ENCODE assay signal across 26 cellular contexts in the genomic region with DNA sequence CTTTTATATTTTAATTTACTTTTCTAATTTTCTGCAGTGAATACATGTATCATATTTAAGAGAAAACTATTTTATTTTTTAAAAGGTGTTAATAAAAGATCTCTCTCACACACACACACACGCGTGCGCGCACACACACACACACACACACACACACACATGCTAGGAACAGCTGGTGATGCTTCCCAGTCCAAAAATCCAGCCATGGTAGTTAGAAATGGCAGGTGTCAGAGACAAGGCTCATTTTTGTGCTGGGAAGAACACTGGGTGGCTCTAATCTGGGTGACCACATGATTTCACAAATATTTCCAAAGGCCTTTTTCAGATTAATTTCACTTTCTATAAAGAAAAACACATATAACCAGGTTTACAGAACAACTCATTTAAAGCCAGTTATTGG.
"Had no signal": no experiment of that assay in that cellular context is flagged by ENCODE, and none has a peak within 500 bp of the region (broad histone marks: within the 10 kb centered on the region; RNA-seq: fewer than 3 reads in every experiment).

No MANE protein-coding gene starts in this region.

- ATAC-seq: activated CD8-positive, alpha-beta memory T cell treated with anti-CD3 and anti-CD28 coated beads, Interleukin-2, amount 10 ng/mL, durations not matched to agents 7 days and 5 days; activated CD8-positive, alpha-beta T cell treated with anti-CD3 and anti-CD28 coated beads, Interleukin-2, amount 10 ng/mL, durations not matched to agents 7 days and 5 days; activated naive CD8-positive, alpha-beta T cell treated with anti-CD3 and anti-CD28 coated beads, Interleukin-2, amount 50 U/mL, for 24 hours; body of pancreas; effector memory CD8-positive, alpha-beta T cell; heart left ventricle had no signal

- H3K9me3 ChIP-seq: adrenal gland, body of pancreas, heart left ventricle had no signal

- H3K27ac ChIP-seq: adrenal gland, epithelial cell of prostate, heart left ventricle had no signal

- H3K36me3 ChIP-seq: adrenal gland, heart left ventricle had no signal

- H3K4me1 ChIP-seq: adrenal gland had no signal

- H3K27me3 ChIP-seq: adrenal gland, body of pancreas, heart left ventricle had no signal

- H3K4me3 ChIP-seq: adrenal gland, body of pancreas, heart left ventricle had no signal

- DNase-seq: activated CD4-positive, alpha-beta memory T cell treated with anti-CD3 and anti-CD28 coated beads for 36 hours; activated CD4-positive, alpha-beta T cell treated with anti-CD3 and anti-CD28 coated beads for 1 hour; activated CD4-positive, alpha-beta T cell treated with anti-CD3 and anti-CD28 coated beads for 48 hours; activated CD4-positive, CD25-positive, alpha-beta regulatory T cell; activated CD8-positive, alpha-beta memory T cell treated with anti-CD3 and anti-CD28 coated beads, Interleukin-2, amount 10 ng/mL, durations not matched to agents 7 days and 5 days; activated CD8-positive, alpha-beta memory T cell treated with anti-CD3 and anti-CD28 coated beads, Interleukin-2, amount 50 U/mL, for 4 hours; activated CD8-positive, alpha-beta T cell treated with anti-CD3 and anti-CD28 coated beads, Interleukin-2, amount 10 ng/mL, durations not matched to agents 7 days and 5 days; activated effector memory CD4-positive, alpha-beta T cell treated with anti-CD3 and anti-CD28 coated beads, Interleukin-2, amount 50 U/mL, for 16 hours; activated naive CD4-positive, alpha-beta T cell treated with anti-CD3 and anti-CD28 coated beads for 36 hours; activated naive CD8-positive, alpha-beta T cell treated with anti-CD3 and anti-CD28 coated beads for 36 hours; activated naive CD8-positive, alpha-beta T cell treated with anti-CD3 and anti-CD28 coated beads, Interleukin-2, amount 50 U/mL, for 24 hours; activated T-cell treated with anti-CD3 and anti-CD28 coated beads, Interleukin-2, amount 50 U/mL, for 1 hour; activated T-cell treated with anti-CD3 and anti-CD28 coated beads, Interleukin-2, amount 50 U/mL, for 48 hours; adrenal gland; amygdala; aorta; body of pancreas; caudate nucleus; cortex of kidney; dermis blood vessel endothelial cell; effector CD4-positive, alpha-beta T cell; effector memory CD8-positive, alpha-beta T cell; foreskin fibroblast; heart left ventricle; T-helper 2 cell had no signal
